8 cellular contexts compared by ENCODE assay signal in the genomic region with DNA sequence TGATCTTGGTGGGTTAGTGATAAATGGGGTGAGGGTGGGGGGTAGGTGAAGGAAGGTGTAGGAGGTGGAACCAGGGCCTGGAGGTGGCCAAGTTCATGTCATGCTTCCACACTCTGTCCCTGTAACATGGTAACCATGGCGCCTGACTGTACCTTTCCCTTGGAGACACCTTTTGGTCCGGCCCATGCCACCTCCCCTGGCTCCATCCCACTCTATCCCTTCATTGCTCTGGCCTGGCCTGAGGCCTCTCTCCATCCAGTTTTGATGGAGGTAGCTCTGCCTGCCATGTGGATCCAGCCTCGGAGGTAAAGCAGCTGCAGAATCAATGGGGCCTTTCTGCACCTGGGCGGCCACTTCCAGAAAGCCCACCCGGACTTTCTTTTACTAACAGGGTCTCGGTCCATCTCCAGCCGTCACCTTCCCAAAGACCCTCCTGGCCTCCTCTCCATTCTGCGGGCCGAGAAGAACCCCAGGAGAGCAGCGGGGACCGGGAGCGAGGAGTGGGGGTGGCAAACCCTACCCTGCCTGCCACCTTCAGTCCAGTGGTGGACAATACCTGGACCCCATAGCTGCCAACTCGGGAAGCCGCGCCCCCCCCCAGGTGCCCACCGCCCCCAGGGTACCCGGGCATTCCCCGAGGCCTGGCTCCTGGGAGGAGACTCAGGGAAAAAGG. TPM values are rescaled to one million over a fixed set of nuclear protein-coding genes. Genes with fewer than 3 reads are reported as not detected.
DNase-seq lines count a peak whose midpoint lies in the region; ATAC-seq and TF ChIP-seq lines count a peak whose summit lies in the region.

No MANE protein-coding gene starts in this region.

- H3K9me3 ChIP-seq in stomach: no peaks in the 10 kb centered on the region

- POLR2A ChIA-PET in GM10248 (lab: Yijun Ruan, JAX): interaction anchor here (0.5 to 0.7 kb wide), 3 partner anchors 38 to 1775 kb away, joined by 3 to 5 read pairs (median 3); no protein-coding TSS in a partner anchor

- peaks cover 7 to 24% (median 21%) of the 10 kb centered on the region in 4 donors for H3K36me3 ChIP-seq in stomach

- peaks cover 0 to 6% (median 0%) of the 10 kb centered on the region in 3 donors for H3K27me3 ChIP-seq in stomach

- no peak overlapping the region for H3K27ac Mint-ChIP-seq in activated naive CD8-positive, alpha-beta T cell

- TF ChIP-seq EP300 in stomach (IDR thresholded peaks at IDR 0.05): no peak

- H3K9me3 Mint-ChIP-seq in activated naive CD8-positive, alpha-beta T cell (ENCODE audit: low read depth): no peaks in the 10 kb centered on the region

- H3K4me3 Mint-ChIP-seq in activated naive CD8-positive, alpha-beta T cell: peak overlapping the region; percentile 72

- intact Hi-C loops in stomach (cut with DNase I; ENCODE audit: low total_unique reads): no loop called here

- CTCF ChIA-PET in GM10248 (lab: Yijun Ruan, JAX): interaction anchor here (0.7 to 2.2 kb wide), 18 partner anchors 9 to 547 kb away, joined by 3 to 13 read pairs (median 4); a partner anchor contains a TSS

- H3K27ac ChIP-seq in stomach: peak overlapping the region; percentile 91 to 99 (median 96)

- peak overlapping the region; percentile 90 to 100 (median 94) for H3K4me3 ChIP-seq in stomach

- ATAC-seq in HG02852 (IDR thresholded peaks at IDR 0.05; ENCODE audit: unreplicated experiment) (peak; percentile 11), GM21423 (IDR thresholded peaks at IDR 0.05; ENCODE audit: unreplicated experiment) (no peak)

- no peaks in the 10 kb centered on the region for H3K36me3 Mint-ChIP-seq in activated naive CD8-positive, alpha-beta T cell

- WGBS in stomach, 5 donors: 19 to 32% (median 26%) methylated on average over 7 to 18 of the region's 18 CpGs

- peaks cover 13 to 28% (median 26%) of the 10 kb centered on the region in 4 donors for H3K4me1 ChIP-seq in stomach

- H3K27me3 Mint-ChIP-seq in activated naive CD8-positive, alpha-beta T cell: no peaks in the 10 kb centered on the region

- H3K4me1 Mint-ChIP-seq in activated naive CD8-positive, alpha-beta T cell (ENCODE audit: low read depth): peaks cover 21% of the 10 kb centered on the region

- DNase-seq in iPS-NIHi11 (ENCODE audit: low spot score) (peak; percentile 23), stomach (peak; percentile 25), NCI-H510A treated with DMSO at 0.1 percent for 48 hours (lab: John Stamatoyannopoulos, UW) (no peak), GM10248 (ENCODE audit: extremely low spot score) (no peak), RPMI8226 (no peak)

- TF ChIP-seq CTCF in stomach (IDR thresholded peaks at IDR 0.05) (no peak), GM10248 (IDR thresholded peaks at IDR 0.05; ENCODE audit: control extremely low read depth, extremely low read depth, low read depth, missing control alignments) (no peak)

- no peak for TF ChIP-seq POLR2A in stomach (IDR thresholded peaks at IDR 0.05)

RNA-seq across cellular contexts. Expression of a gene that starts 0.5 kb away (rescaled TPM):
- total RNA-seq in stomach: 10 to 100 TPM in 4 of 5 donors, 1 to 10 TPM in 1; 9.9 to 38.0 (median 23.5) TPM
- polyA plus RNA-seq in stomach: 1 to 10 TPM; 4.3 to 6.0 (median 4.7) TPM

RNA-seq across cellular contexts. Expression of a gene that starts 8.0 kb away (rescaled TPM):
- 1 to 10 TPM in 2 of 5 donors, under 1 TPM in 1, not detected in 2; 0.29 to 4.1 (median 1.8) TPM for total RNA-seq in stomach
- under 1 TPM in 2 of 3 donors, not detected in 1; 0.37 to 0.63 TPM for polyA plus RNA-seq in stomach

Comparison
In these comparisons a context has a peak if more than half of its experiments do, and no peak if none do; other contexts are left out.
1. DNase-seq: peak in iPS-NIHi11 (single experiment) and stomach (single experiment); none in NCI-H510A treated with DMSO at 0.1 percent for 48 hours (single experiment), GM10248 (single experiment) and RPMI8226 (single experiment).